In genomic region chr11:26820739-26821138, GRCh38 we compare ENCODE assay signal across 14 cellular contexts.
DNase-seq lines count a peak whose midpoint lies in the region; ATAC-seq and TF ChIP-seq lines count a peak whose summit lies in the region.
"Had no signal": no experiment of that assay in that cellular context is flagged by ENCODE, and none has a peak within 500 bp of the region (broad histone marks: within the 10 kb centered on the region; RNA-seq: fewer than 3 reads in every experiment).

No MANE protein-coding gene starts in this region.

- H3K9me3 Mint-ChIP-seq in activated CD8-positive, alpha-beta memory T cell treated with anti-CD3 and anti-CD28 coated beads, Interleukin-2, amount 10 ng/mL, durations not matched to agents 7 days and 5 days (ENCODE audit: low read depth), result peaks cover 18% of the 10 kb centered on the region
- peaks cover 35% of the 10 kb centered on the region for H3K9me3 Mint-ChIP-seq in activated CD4-positive, alpha-beta memory T cell treated with anti-CD3 and anti-CD28 coated beads, Interleukin-2, amount 10 ng/mL, durations not matched to agents 7 days and 5 days

- peak; percentile 67 for ATAC-seq in SK-N-SH treated with all-trans-retinoic acid at 6 μM for 48 hours
- ATAC-seq in activated CD8-positive, alpha-beta memory T cell treated with anti-CD3 and anti-CD28 coated beads, Interleukin-2, amount 10 ng/mL, durations not matched to agents 7 days and 5 days, result no peak
- ATAC-seq: activated CD8-positive, alpha-beta T cell treated with anti-CD3 and anti-CD28 coated beads for 36 hours had no signal

- DNase-seq in ELR (ENCODE audit: low read depth) (peak; percentile 6), fibroblast of peridontal ligament (ENCODE audit: extremely low read depth) (peak; percentile 95), renal cortical epithelial cell (ENCODE audit: low read depth) (peak; percentile 71), dermis blood vessel endothelial cell (no peak), NCI-H345 treated with DMSO at 0.1 percent for 48 hours (lab: John Stamatoyannopoulos, UW; ENCODE audit: unreplicated experiment) (no peak)
- no peak for DNase-seq in activated CD8-positive, alpha-beta memory T cell treated with anti-CD3 and anti-CD28 coated beads, Interleukin-2, amount 10 ng/mL, durations not matched to agents 7 days and 5 days
- no peak for DNase-seq in activated CD4-positive, alpha-beta memory T cell treated with anti-CD3 and anti-CD28 coated beads, Interleukin-2, amount 10 ng/mL, durations not matched to agents 7 days and 5 days
- DNase-seq: activated CD8-positive, alpha-beta T cell treated with anti-CD3 and anti-CD28 coated beads for 36 hours; activated gamma-delta T cell; central memory CD4-positive, alpha-beta T cell; NCI-H2081; sigmoid colon; SJCRH30 had no signal

- H3K27ac Mint-ChIP-seq in activated CD8-positive, alpha-beta memory T cell treated with anti-CD3 and anti-CD28 coated beads, Interleukin-2, amount 10 ng/mL, durations not matched to agents 7 days and 5 days, result no peak overlapping the region
- no peak overlapping the region for H3K27ac Mint-ChIP-seq in activated CD4-positive, alpha-beta memory T cell treated with anti-CD3 and anti-CD28 coated beads, Interleukin-2, amount 10 ng/mL, durations not matched to agents 7 days and 5 days
- H3K27ac Mint-ChIP-seq: activated CD8-positive, alpha-beta T cell treated with anti-CD3 and anti-CD28 coated beads for 36 hours had no signal

- CTCF ChIA-PET in activated CD8-positive, alpha-beta memory T cell treated with anti-CD3 and anti-CD28 coated beads, Interleukin-2, amount 10 ng/mL, durations not matched to agents 7 days and 5 days (lab: Charles Lee), result no interaction called here
- CTCF ChIA-PET in activated CD4-positive, alpha-beta memory T cell treated with anti-CD3 and anti-CD28 coated beads, Interleukin-2, amount 10 ng/mL, durations not matched to agents 7 days and 5 days (lab: Charles Lee), result no interaction called here

- no peak overlapping the region for H3K4me3 Mint-ChIP-seq in activated CD8-positive, alpha-beta memory T cell treated with anti-CD3 and anti-CD28 coated beads, Interleukin-2, amount 10 ng/mL, durations not matched to agents 7 days and 5 days
- H3K4me3 Mint-ChIP-seq in activated CD4-positive, alpha-beta memory T cell treated with anti-CD3 and anti-CD28 coated beads, Interleukin-2, amount 10 ng/mL, durations not matched to agents 7 days and 5 days, result no peak overlapping the region
- H3K4me3 Mint-ChIP-seq: activated CD8-positive, alpha-beta T cell treated with anti-CD3 and anti-CD28 coated beads for 36 hours had no signal

- no peaks in the 10 kb centered on the region for H3K27me3 Mint-ChIP-seq in activated CD8-positive, alpha-beta memory T cell treated with anti-CD3 and anti-CD28 coated beads, Interleukin-2, amount 10 ng/mL, durations not matched to agents 7 days and 5 days
- H3K27me3 Mint-ChIP-seq in activated CD4-positive, alpha-beta memory T cell treated with anti-CD3 and anti-CD28 coated beads, Interleukin-2, amount 10 ng/mL, durations not matched to agents 7 days and 5 days, result no peaks in the 10 kb centered on the region
- H3K27me3 Mint-ChIP-seq: activated CD8-positive, alpha-beta T cell treated with anti-CD3 and anti-CD28 coated beads for 36 hours had no signal

- H3K36me3 Mint-ChIP-seq in activated CD8-positive, alpha-beta memory T cell treated with anti-CD3 and anti-CD28 coated beads, Interleukin-2, amount 10 ng/mL, durations not matched to agents 7 days and 5 days, result no peaks in the 10 kb centered on the region
- no peaks in the 10 kb centered on the region for H3K36me3 Mint-ChIP-seq in activated CD4-positive, alpha-beta memory T cell treated with anti-CD3 and anti-CD28 coated beads, Interleukin-2, amount 10 ng/mL, durations not matched to agents 7 days and 5 days (ENCODE audit: low read depth)

- H3K4me1 Mint-ChIP-seq in activated CD8-positive, alpha-beta memory T cell treated with anti-CD3 and anti-CD28 coated beads, Interleukin-2, amount 10 ng/mL, durations not matched to agents 7 days and 5 days, result no peaks in the 10 kb centered on the region
- no peaks in the 10 kb centered on the region for H3K4me1 Mint-ChIP-seq in activated CD4-positive, alpha-beta memory T cell treated with anti-CD3 and anti-CD28 coated beads, Interleukin-2, amount 10 ng/mL, durations not matched to agents 7 days and 5 days

- POLR2A ChIA-PET in activated CD4-positive, alpha-beta memory T cell treated with anti-CD3 and anti-CD28 coated beads, Interleukin-2, amount 10 ng/mL, durations not matched to agents 7 days and 5 days (lab: Charles Lee), result no interaction called here

TF ChIP-seq in SK-N-SH treated with all-trans-retinoic acid at 6 μM for 48 hours, 23 proteins besides CTCF, POLR2A, EP300 and RAD21:
- no peak for TF ChIP-seq CSRNP3 (CRISPR knock-in tag; IDR thresholded peaks at IDR 0.05)
- peak; percentile 56 for TF ChIP-seq ISL1 (CRISPR knock-in tag; IDR thresholded peaks at IDR 0.05)

Comparison
In these comparisons a context has a peak if more than half of its experiments do, and no peak if none do; other contexts are left out.
1. DNase-seq: peak in ELR (single experiment), fibroblast of peridontal ligament (single experiment) and renal cortical epithelial cell (single experiment); none in activated CD8-positive, alpha-beta memory T cell treated with anti-CD3 and anti-CD28 coated beads, Interleukin-2, amount 10 ng/mL, durations not matched to agents 7 days and 5 days (single experiment), activated CD4-positive, alpha-beta memory T cell treated with anti-CD3 and anti-CD28 coated beads, Interleukin-2, amount 10 ng/mL, durations not matched to agents 7 days and 5 days (single experiment), dermis blood vessel endothelial cell (single experiment) and NCI-H345 treated with DMSO at 0.1 percent for 48 hours (single experiment).